20 cellular contexts compared by ENCODE assay signal in genomic region chr13:20389696-20390525, GRCh38.
"Had no signal": no experiment of that assay in that cellular context is flagged by ENCODE, and none has a peak within 500 bp of the region (broad histone marks: within the 10 kb centered on the region; RNA-seq: fewer than 3 reads in every experiment).

No MANE protein-coding gene starts in this region.

- H3K4me3 Mint-ChIP-seq: activated CD4-positive, alpha-beta T cell treated with anti-CD3 and anti-CD28 coated beads, Interleukin-2, amount 10 ng/mL, durations not matched to agents 24 days and 14 days; activated naive CD8-positive, alpha-beta T cell; activated T-cell treated with anti-CD3 and anti-CD28 coated beads, Interleukin-2, amount 50 U/mL, for 72 hours; brain; natural killer cell; stimulated activated naive CD8-positive, alpha-beta T cell treated with anti-CD3 and anti-CD28 coated beads, Interleukin-15, amount 100 ng/mL, for 72 hours had no signal

- H3K4me3 ChIP-seq: colonic mucosa, gastrocnemius medialis, heart left ventricle, suprapubic skin, upper lobe of left lung had no signal

- H3K9me3 ChIP-seq: colonic mucosa, gastrocnemius medialis, heart left ventricle, suprapubic skin, upper lobe of left lung had no signal

- H3K27ac ChIP-seq: colonic mucosa, gastrocnemius medialis, heart left ventricle, suprapubic skin, upper lobe of left lung had no signal

- H3K36me3 Mint-ChIP-seq: activated naive CD8-positive, alpha-beta T cell; brain; natural killer cell had no signal

- H3K4me1 Mint-ChIP-seq: brain had no signal

- DNase-seq: activated CD4-positive, alpha-beta T cell treated with anti-CD3 and anti-CD28 coated beads, Interleukin-2, amount 10 ng/mL, durations not matched to agents 24 days and 14 days; activated gamma-delta T cell; activated T-cell treated with anti-CD3 and anti-CD28 coated beads, Interleukin-2, amount 50 U/mL, for 72 hours; central memory CD4-positive, alpha-beta T cell; colonic mucosa; gastrocnemius medialis; heart left ventricle; mesenchymal stem cell; natural killer cell; nucleus accumbens; stimulated activated CD4-positive, alpha-beta T cell treated with anti-CD3 and anti-CD28 coated beads, Interleukin-2, amount 100 ng/mL, for 24 hours; stimulated activated naive CD8-positive, alpha-beta T cell treated with anti-CD3 and anti-CD28 coated beads, Interleukin-15, amount 100 ng/mL, for 72 hours; T-helper 1 cell; T-helper 9 cell had no signal

- H3K27ac Mint-ChIP-seq: activated CD4-positive, alpha-beta T cell treated with anti-CD3 and anti-CD28 coated beads, Interleukin-2, amount 10 ng/mL, durations not matched to agents 24 days and 14 days; activated T-cell treated with anti-CD3 and anti-CD28 coated beads, Interleukin-2, amount 50 U/mL, for 72 hours; natural killer cell; progenitor cell of endocrine pancreas had no signal

- H3K4me1 ChIP-seq: colonic mucosa, gastrocnemius medialis, upper lobe of left lung had no signal

- H3K27me3 ChIP-seq: colonic mucosa, gastrocnemius medialis, heart left ventricle, suprapubic skin, upper lobe of left lung had no signal

- H3K36me3 ChIP-seq: colonic mucosa, gastrocnemius medialis, heart left ventricle, suprapubic skin, upper lobe of left lung had no signal

- ATAC-seq: activated T-cell treated with anti-CD3 and anti-CD28 coated beads, Interleukin-2, amount 50 U/mL, for 72 hours; esophagus mucosa; gastrocnemius medialis; natural killer cell; stimulated activated naive CD8-positive, alpha-beta T cell treated with anti-CD3 and anti-CD28 coated beads, Interleukin-15, amount 100 ng/mL, for 72 hours had no signal

- H3K27me3 Mint-ChIP-seq: activated CD4-positive, alpha-beta T cell treated with anti-CD3 and anti-CD28 coated beads, Interleukin-2, amount 10 ng/mL, durations not matched to agents 24 days and 14 days; activated naive CD8-positive, alpha-beta T cell; brain; progenitor cell of endocrine pancreas; stimulated activated naive CD8-positive, alpha-beta T cell treated with anti-CD3 and anti-CD28 coated beads, Interleukin-15, amount 100 ng/mL, for 72 hours had no signal

- H3K9me3 Mint-ChIP-seq: activated CD4-positive, alpha-beta T cell treated with anti-CD3 and anti-CD28 coated beads, Interleukin-2, amount 10 ng/mL, durations not matched to agents 24 days and 14 days; activated T-cell treated with anti-CD3 and anti-CD28 coated beads, Interleukin-2, amount 50 U/mL, for 72 hours; brain; natural killer cell; stimulated activated naive CD8-positive, alpha-beta T cell treated with anti-CD3 and anti-CD28 coated beads, Interleukin-15, amount 100 ng/mL, for 72 hours had no signal
